7 cellular contexts compared by ENCODE assay signal in the genomic region with DNA sequence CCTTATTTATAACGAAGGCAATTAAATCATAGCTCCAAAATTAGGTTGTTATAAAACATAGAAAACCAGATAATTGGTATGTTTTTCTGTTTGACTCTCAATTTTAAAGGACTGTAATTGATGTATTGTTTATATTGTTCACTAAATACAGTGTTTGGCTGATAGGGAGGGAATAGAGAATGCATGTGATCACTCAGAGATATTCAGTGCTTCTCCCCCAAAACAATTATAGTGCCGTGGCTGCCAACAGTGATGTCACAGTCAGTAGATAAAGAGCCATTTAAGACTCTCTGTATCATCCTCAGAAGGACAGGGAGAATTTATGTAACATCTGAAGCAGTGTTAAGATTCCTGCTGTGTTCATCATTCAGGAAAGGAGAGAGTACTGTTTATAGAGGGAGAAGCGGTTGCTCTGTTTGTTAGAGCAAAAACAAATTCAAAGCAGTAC.
DNase-seq lines count a peak whose midpoint lies in the region; ATAC-seq, FAIRE-seq and TF ChIP-seq lines count a peak whose summit lies in the region.

No MANE protein-coding gene starts in this region.

- no peaks in the 10 kb centered on the region for H3K9me3 ChIP-seq in HEK293 (ENCODE audit: control insufficient read depth, insufficient read depth, low read depth, low read length)

- H3K9me3 Mint-ChIP-seq in T-helper 2 cell treated with Interferon-gamma antibody and Interleukin-4, amounts not matched to agents 5 μg/mL and 100 μg/mL, for 36 hours = no peaks in the 10 kb centered on the region

- peaks cover 68% of the 10 kb centered on the region for H3K4me1 ChIP-seq in HEK293 (ENCODE audit: control insufficient read depth, insufficient read depth, low read length)

- no peak for DNase-seq in T-helper 2 cell treated with Interferon-gamma antibody and Interleukin-4, amounts not matched to agents 5 μg/mL and 100 μg/mL, for 36 hours (ENCODE audit: low spot score)
- DNase-seq in head of caudate nucleus = peak in 40 of 42 donors; percentile 10 to 89 (median 71)
- no peak for DNase-seq in stimulated activated naive CD8-positive, alpha-beta T cell treated with anti-CD3 and anti-CD28 coated beads, Interleukin-15, Interleukin-2, amounts not matched to agents 100 U/mL and 50 U/mL, for 24 hours
- DNase-seq in HTR-8/SVneo (ENCODE audit: insufficient read length, low spot score) = no peak
- no peak for DNase-seq in dermis blood vessel endothelial cell
- DNase-seq in activated CD8-positive, alpha-beta memory T cell treated with anti-CD3 and anti-CD28 coated beads, Interleukin-2, amount 50 U/mL, for 4 hours = no peak

- POLR2A ChIA-PET in HEK293 (lab: Yijun Ruan, JAX) = no interaction called here

- peaks cover 62% of the 10 kb centered on the region for H3K4me1 Mint-ChIP-seq in T-helper 2 cell treated with Interferon-gamma antibody and Interleukin-4, amounts not matched to agents 5 μg/mL and 100 μg/mL, for 36 hours (ENCODE audit: low read depth)

- H3K4me3 ChIP-seq in HEK293 (ENCODE audit: low read depth, low read length) = no peak overlapping the region

- H3K27ac Mint-ChIP-seq in T-helper 2 cell treated with Interferon-gamma antibody and Interleukin-4, amounts not matched to agents 5 μg/mL and 100 μg/mL, for 36 hours = peak overlapping the region; percentile 85

- intact Hi-C loops in head of caudate nucleus (cut with DNase I) = no loop called here

- no peak for FAIRE-seq in HTR-8/SVneo (lab: Jason Lieb, UNC)

- peak; percentile 74 for ATAC-seq in stimulated activated naive CD8-positive, alpha-beta T cell treated with anti-CD3 and anti-CD28 coated beads, Interleukin-15, Interleukin-2, amounts not matched to agents 100 U/mL and 50 U/mL, for 24 hours

- H3K27me3 Mint-ChIP-seq in T-helper 2 cell treated with Interferon-gamma antibody and Interleukin-4, amounts not matched to agents 5 μg/mL and 100 μg/mL, for 36 hours (ENCODE audit: low read depth) = no peaks in the 10 kb centered on the region

- H3K4me3 Mint-ChIP-seq in T-helper 2 cell treated with Interferon-gamma antibody and Interleukin-4, amounts not matched to agents 5 μg/mL and 100 μg/mL, for 36 hours = peak overlapping the region; percentile 60

- H3K27ac ChIP-seq in HEK293 (ENCODE audit: extremely low read depth, low read depth, low read length) = peak overlapping the region; percentile 28; the same call in 1 of the 2 replicates

- H3K36me3 Mint-ChIP-seq in T-helper 2 cell treated with Interferon-gamma antibody and Interleukin-4, amounts not matched to agents 5 μg/mL and 100 μg/mL, for 36 hours (ENCODE audit: low read depth) = peaks cover 5% of the 10 kb centered on the region

- CTCF ChIA-PET in HEK293 (lab: Yijun Ruan, JAX) = no interaction called here

- no peaks in the 10 kb centered on the region for H3K36me3 ChIP-seq in HEK293 (ENCODE audit: control insufficient read depth in 2 of 2, insufficient read depth in 1 of 2, low read length in 2 of 2)

- TF ChIP-seq CTCF in HEK293 (tag by site-specific recombination; IDR thresholded peaks at IDR 0.05) = no peak

TF ChIP-seq in HEK293, 187 proteins besides CTCF, POLR2A, EP300 and RAD21 (continues in another document):
- TF ChIP-seq ZNF112 (tag by site-specific recombination; IDR thresholded peaks at IDR 0.05) (no peak), HOXA7 (CRISPR knock-in tag; IDR thresholded peaks at IDR 0.05; ENCODE audit: borderline replicate concordance) (no peak), MYNN (tag by site-specific recombination; IDR thresholded peaks at IDR 0.05; ENCODE audit: borderline replicate concordance) (no peak), ZNF549 (tag by site-specific recombination; IDR thresholded peaks at IDR 0.05) (no peak), ZNF654 (tag by site-specific recombination; IDR thresholded peaks at IDR 0.05; ENCODE audit: low read depth) (no peak), EGR2 (tag by site-specific recombination; IDR thresholded peaks at IDR 0.05; ENCODE audit: low read depth) (no peak), TCF7L2 (IDR thresholded peaks at IDR 0.05; ENCODE audit: borderline replicate concordance, low read depth, low read length) (no peak), ZNF660 (tag by site-specific recombination; IDR thresholded peaks at IDR 0.05) (peak; percentile 78; the same call in 1 of the 2 replicates)
- TF ChIP-seq, protein P1, sequence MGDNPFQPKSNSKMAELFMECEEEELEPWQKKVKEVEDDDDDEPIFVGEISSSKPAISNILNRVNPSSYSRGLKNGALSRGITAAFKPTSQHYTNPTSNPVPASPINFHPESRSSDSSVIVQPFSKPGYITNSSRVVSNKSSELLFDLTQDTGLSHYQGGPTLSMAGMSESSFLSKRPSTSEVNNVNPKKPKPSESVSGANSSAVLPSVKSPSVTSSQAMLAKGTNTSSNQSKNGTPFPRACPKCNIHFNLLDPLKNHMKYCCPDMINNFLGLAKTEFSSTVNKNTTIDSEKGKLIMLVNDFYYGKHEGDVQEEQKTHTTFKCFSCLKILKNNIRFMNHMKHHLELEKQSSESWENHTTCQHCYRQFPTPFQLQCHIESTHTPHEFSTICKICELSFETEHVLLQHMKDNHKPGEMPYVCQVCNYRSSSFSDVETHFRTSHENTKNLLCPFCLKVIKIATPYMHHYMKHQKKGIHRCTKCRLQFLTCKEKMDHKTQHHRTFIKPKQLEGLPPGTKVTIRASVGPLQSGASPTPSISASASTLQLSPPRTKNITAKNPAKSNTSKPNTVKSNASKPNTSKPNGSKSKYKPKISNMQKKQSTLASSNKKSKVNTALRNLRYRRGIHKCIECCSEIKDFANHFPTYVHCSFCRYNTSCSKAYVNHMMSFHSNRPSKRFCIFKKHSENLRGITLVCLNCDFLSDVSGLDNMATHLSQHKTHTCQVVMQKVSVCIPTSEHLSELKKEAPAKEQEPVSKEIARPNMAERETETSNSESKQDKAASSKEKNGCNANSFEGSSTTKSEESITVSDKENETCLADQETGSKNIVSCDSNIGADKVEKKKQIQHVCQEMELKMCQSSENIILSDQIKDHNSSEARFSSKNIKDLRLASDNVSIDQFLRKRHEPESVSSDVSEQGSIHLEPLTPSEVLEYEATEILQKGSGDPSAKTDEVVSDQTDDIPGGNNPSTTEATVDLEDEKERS (tag by site-specific recombination; IDR thresholded peaks at IDR 0.05) = no peak
- TF ChIP-seq, protein P2, sequence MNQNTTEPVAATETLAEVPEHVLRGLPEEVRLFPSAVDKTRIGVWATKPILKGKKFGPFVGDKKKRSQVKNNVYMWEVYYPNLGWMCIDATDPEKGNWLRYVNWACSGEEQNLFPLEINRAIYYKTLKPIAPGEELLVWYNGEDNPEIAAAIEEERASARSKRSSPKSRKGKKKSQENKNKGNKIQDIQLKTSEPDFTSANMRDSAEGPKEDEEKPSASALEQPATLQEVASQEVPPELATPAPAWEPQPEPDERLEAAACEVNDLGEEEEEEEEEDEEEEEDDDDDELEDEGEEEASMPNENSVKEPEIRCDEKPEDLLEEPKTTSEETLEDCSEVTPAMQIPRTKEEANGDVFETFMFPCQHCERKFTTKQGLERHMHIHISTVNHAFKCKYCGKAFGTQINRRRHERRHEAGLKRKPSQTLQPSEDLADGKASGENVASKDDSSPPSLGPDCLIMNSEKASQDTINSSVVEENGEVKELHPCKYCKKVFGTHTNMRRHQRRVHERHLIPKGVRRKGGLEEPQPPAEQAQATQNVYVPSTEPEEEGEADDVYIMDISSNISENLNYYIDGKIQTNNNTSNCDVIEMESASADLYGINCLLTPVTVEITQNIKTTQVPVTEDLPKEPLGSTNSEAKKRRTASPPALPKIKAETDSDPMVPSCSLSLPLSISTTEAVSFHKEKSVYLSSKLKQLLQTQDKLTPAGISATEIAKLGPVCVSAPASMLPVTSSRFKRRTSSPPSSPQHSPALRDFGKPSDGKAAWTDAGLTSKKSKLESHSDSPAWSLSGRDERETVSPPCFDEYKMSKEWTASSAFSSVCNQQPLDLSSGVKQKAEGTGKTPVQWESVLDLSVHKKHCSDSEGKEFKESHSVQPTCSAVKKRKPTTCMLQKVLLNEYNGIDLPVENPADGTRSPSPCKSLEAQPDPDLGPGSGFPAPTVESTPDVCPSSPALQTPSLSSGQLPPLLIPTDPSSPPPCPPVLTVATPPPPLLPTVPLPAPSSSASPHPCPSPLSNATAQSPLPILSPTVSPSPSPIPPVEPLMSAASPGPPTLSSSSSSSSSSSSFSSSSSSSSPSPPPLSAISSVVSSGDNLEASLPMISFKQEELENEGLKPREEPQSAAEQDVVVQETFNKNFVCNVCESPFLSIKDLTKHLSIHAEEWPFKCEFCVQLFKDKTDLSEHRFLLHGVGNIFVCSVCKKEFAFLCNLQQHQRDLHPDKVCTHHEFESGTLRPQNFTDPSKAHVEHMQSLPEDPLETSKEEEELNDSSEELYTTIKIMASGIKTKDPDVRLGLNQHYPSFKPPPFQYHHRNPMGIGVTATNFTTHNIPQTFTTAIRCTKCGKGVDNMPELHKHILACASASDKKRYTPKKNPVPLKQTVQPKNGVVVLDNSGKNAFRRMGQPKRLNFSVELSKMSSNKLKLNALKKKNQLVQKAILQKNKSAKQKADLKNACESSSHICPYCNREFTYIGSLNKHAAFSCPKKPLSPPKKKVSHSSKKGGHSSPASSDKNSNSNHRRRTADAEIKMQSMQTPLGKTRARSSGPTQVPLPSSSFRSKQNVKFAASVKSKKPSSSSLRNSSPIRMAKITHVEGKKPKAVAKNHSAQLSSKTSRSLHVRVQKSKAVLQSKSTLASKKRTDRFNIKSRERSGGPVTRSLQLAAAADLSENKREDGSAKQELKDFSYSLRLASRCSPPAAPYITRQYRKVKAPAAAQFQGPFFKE (tag by site-specific recombination; IDR thresholded peaks at IDR 0.05; ENCODE audit: borderline replicate concordance) = no peak

Comparison
In these comparisons a context has a peak if more than half of its experiments do, and no peak if none do; other contexts are left out.
1. DNase-seq: peak in head of caudate nucleus (40 of 42); none in T-helper 2 cell treated with Interferon-gamma antibody and Interleukin-4, amounts not matched to agents 5 μg/mL and 100 μg/mL, for 36 hours (single experiment), stimulated activated naive CD8-positive, alpha-beta T cell treated with anti-CD3 and anti-CD28 coated beads, Interleukin-15, Interleukin-2, amounts not matched to agents 100 U/mL and 50 U/mL, for 24 hours (single experiment), HTR-8/SVneo (single experiment), dermis blood vessel endothelial cell (single experiment) and activated CD8-positive, alpha-beta memory T cell treated with anti-CD3 and anti-CD28 coated beads, Interleukin-2, amount 50 U/mL, for 4 hours (single experiment).